ENCODE assay signal across 12 cellular contexts in the genomic region with DNA sequence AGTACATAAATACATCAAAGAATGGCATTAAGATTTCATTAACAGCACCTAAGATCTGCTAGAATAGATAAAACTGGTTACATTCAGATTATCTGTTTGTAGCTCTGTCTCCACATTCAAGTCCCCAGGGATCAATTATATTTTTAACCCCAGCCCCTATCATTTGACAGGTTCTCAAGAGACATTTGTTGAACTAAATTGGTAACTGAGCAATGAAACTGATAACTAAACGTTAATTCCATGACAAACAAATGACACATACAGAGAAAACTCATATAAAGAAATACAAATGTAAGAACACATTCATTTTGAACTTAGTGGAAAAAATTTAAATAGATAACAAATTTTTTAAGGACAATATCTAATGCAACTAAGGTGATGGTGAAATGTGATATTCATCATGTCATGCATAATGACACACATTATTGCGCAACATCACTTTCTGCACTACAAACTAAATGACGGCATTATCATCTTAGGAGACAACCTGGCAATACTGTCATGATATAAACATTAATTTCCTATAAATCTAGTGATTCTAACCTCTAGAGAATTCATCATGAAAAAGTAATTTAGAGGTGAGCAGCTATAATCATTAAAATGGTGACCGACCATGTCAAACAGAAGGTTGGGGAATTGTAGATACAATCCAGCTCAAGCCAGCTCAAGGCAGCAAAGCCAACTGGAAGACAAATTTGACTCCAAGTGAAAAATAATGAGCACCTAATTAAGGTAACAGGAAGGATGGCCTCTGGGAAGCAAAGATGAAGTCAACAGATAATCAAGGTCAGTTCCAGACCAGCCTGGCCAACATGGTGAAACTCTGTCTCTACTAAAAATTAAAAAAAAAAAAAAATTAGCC. TPM values are rescaled to one million over a fixed set of nuclear protein-coding genes. Genes with fewer than 3 reads are reported as not detected.
DNase-seq lines count a peak whose midpoint lies in the region; ATAC-seq and TF ChIP-seq lines count a peak whose summit lies in the region.
"Had no signal": no experiment of that assay in that cellular context is flagged by ENCODE, and none has a peak within 500 bp of the region (broad histone marks: within the 10 kb centered on the region; RNA-seq: fewer than 3 reads in every experiment).

No MANE protein-coding gene starts in this region.

- H3K27ac ChIP-seq in heart right ventricle (peak overlapping the region in 9 of 10 donors; percentile 3 to 61 (median 42)), thymus (ENCODE audit: low read depth) (peak overlapping the region; percentile 5)

- H3K4me3 ChIP-seq in heart right ventricle (no peak overlapping the region), fibroblast of mammary gland (ENCODE audit: control insufficient read depth, low read depth, low read length) (no peak overlapping the region), thymus (ENCODE audit: low read length) (no peak overlapping the region)

- peaks cover 0 to 3% (median 0%) of the 10 kb centered on the region in 9 donors for H3K36me3 ChIP-seq in heart right ventricle
- no peaks in the 10 kb centered on the region for H3K36me3 ChIP-seq in thymus (ENCODE audit: control insufficient read depth, insufficient read depth)

- H3K27me3 ChIP-seq in heart right ventricle, result no peaks in the 10 kb centered on the region
- no peaks in the 10 kb centered on the region for H3K27me3 ChIP-seq in thymus (ENCODE audit: control insufficient read depth, insufficient read depth)

- peaks cover 10 to 96% (median 69%) of the 10 kb centered on the region in 9 donors for H3K4me1 ChIP-seq in heart right ventricle
- H3K4me1 ChIP-seq in thymus (ENCODE audit: control insufficient read depth, insufficient read depth, low read length), result peaks cover 2% of the 10 kb centered on the region

- no peaks in the 10 kb centered on the region for H3K9me3 ChIP-seq in heart right ventricle
- H3K9me3 ChIP-seq in thymus (ENCODE audit: control insufficient read depth), result no peaks in the 10 kb centered on the region

- in situ Hi-C loops in ACHN (cut with HindIII; ENCODE audit: low pct_ligation_motif_present, low pct_unique_long_range_greater_than_20kb, low sequenced_read_pairs), result no loop called here

- DNase-seq in heart right ventricle (no peak), cardiac septum (ENCODE audit: low spot score) (no peak), NCI-H69 (lab: John Stamatoyannopoulos, UW) (peak; percentile 17), fibroblast of mammary gland (ENCODE audit: low read depth) (peak; percentile 79), kidney glomerular epithelial cell (lab: John Stamatoyannopoulos, UW) (no peak), posterior cingulate gyrus (no peak), ACHN (no peak)
- DNase-seq: activated effector memory CD4-positive, alpha-beta T cell treated with Interleukin-2 at 50 U/mL for 16 hours; left cardiac atrium; SHP77; stimulated activated CD8-positive, alpha-beta memory T cell treated with anti-CD3 and anti-CD28 coated beads, Interleukin-4, amount 100 ng/mL, for 48 hours had no signal

- 64 to 65% methylated on average over 4 of the region's 4 CpGs for WGBS in heart right ventricle, 2 donors
- WGBS in thymus, result 97% methylated on average over 4 of the region's 4 CpGs

- ATAC-seq in heart right ventricle, result no peak

- intact Hi-C loops in heart right ventricle (cut with DNase I), result no loop called here
- intact Hi-C loops in cardiac septum (cut with DNase I), result no loop called here
- intact Hi-C loops in posterior cingulate gyrus (cut with DNase I), result no loop called here

- no peak for TF ChIP-seq CTCF in heart right ventricle (IDR thresholded peaks at IDR 0.05)
- no peak for TF ChIP-seq CTCF in fibroblast of mammary gland (conservative IDR thresholded peaks at IDR 0.05; ENCODE audit: control insufficient read depth, insufficient read depth, low read depth, low read length)

RNA-seq across cellular contexts. Expression of gene ARHGAP17, which starts 9.5 kb away (rescaled TPM):
- 10 to 100 TPM; 45.7 to 95.9 (median 76.2) TPM for total RNA-seq in heart right ventricle
- polyA plus RNA-seq in heart right ventricle, result 10 to 100 TPM; 30.4 to 54.7 TPM
- 66.2 TPM for total RNA-seq in cardiac septum
- 49.1 TPM for polyA plus RNA-seq in thymus

Comparison
In these comparisons a context has a peak if more than half of its experiments do, and no peak if none do; other contexts are left out.
1. DNase-seq: peak in NCI-H69 (single experiment) and fibroblast of mammary gland (single experiment); none in heart right ventricle (0 of 2), cardiac septum (single experiment), kidney glomerular epithelial cell (single experiment), posterior cingulate gyrus (0 of 10) and ACHN (single experiment).